1 cellular context compared by ENCODE assay signal in the genomic region with DNA sequence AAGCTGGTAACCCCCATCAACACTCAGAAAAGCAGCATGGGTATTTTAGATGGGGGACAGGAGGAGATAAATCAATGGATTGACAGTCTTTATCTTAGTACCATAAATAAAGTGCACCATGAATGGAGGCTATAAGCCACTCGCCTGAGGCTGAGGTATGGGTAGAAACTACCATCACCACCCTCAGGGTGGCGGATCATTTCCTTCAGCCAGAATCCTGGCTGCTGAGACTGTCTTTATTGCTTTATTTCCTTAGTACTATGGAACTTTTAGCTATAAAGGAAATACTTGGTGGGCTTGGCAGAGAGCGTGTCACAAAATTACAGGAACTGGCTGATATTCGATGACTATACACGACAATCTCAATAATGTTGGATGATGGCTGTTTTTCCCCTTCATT.
TF ChIP-seq lines count a peak whose summit lies in the region.

No MANE protein-coding gene starts in this region.

TF ChIP-seq in HCT116, 20 proteins besides CTCF, POLR2A, EP300 and RAD21:
- TF ChIP-seq FOSL1 (IDR thresholded peaks at IDR 0.05; ENCODE audit: low read depth): no peak
- no peak for TF ChIP-seq EZH2phosphoT487 (IDR thresholded peaks at IDR 0.05; ENCODE audit: borderline replicate concordance)
- no peak for TF ChIP-seq ELF1 (IDR thresholded peaks at IDR 0.05; ENCODE audit: borderline replicate concordance, low read depth)
- TF ChIP-seq YY1 (IDR thresholded peaks at IDR 0.05; ENCODE audit: extremely low read depth, insufficient replicate concordance, low read depth, low read length): no peak
- TF ChIP-seq TCF7L2 (IDR thresholded peaks at IDR 0.05; ENCODE audit: borderline replicate concordance, extremely low read depth, insufficient read depth, insufficient read length): no peak
- TF ChIP-seq, protein P1, sequence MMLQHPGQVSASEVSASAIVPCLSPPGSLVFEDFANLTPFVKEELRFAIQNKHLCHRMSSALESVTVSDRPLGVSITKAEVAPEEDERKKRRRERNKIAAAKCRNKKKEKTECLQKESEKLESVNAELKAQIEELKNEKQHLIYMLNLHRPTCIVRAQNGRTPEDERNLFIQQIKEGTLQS (IDR thresholded peaks at IDR 0.05): no peak
- no peak for TF ChIP-seq ZFX (IDR thresholded peaks at IDR 0.05)
- no peak for TF ChIP-seq SP1 (IDR thresholded peaks at IDR 0.05; ENCODE audit: low read depth)
- no peak for TF ChIP-seq ZNF274 (IDR thresholded peaks at IDR 0.05; ENCODE audit: low read depth, low read length)
- TF ChIP-seq CEBPB (IDR thresholded peaks at IDR 0.05; ENCODE audit: low read depth): no peak
- TF ChIP-seq SRF (IDR thresholded peaks at IDR 0.05; ENCODE audit: low read depth): no peak
- no peak for TF ChIP-seq EZH2 (IDR thresholded peaks at IDR 0.05)
- no peak for TF ChIP-seq EGR1 (IDR thresholded peaks at IDR 0.05; ENCODE audit: low read depth)
- TF ChIP-seq CBX3 (IDR thresholded peaks at IDR 0.05; ENCODE audit: low read depth): no peak
- TF ChIP-seq JUND (IDR thresholded peaks at IDR 0.05): no peak
- no peak for TF ChIP-seq SIN3A (IDR thresholded peaks at IDR 0.05; ENCODE audit: low read depth)
- TF ChIP-seq POLR2AphosphoS5 (IDR thresholded peaks at IDR 0.05; ENCODE audit: low read depth, low read length): no peak
- TF ChIP-seq, protein P2, sequence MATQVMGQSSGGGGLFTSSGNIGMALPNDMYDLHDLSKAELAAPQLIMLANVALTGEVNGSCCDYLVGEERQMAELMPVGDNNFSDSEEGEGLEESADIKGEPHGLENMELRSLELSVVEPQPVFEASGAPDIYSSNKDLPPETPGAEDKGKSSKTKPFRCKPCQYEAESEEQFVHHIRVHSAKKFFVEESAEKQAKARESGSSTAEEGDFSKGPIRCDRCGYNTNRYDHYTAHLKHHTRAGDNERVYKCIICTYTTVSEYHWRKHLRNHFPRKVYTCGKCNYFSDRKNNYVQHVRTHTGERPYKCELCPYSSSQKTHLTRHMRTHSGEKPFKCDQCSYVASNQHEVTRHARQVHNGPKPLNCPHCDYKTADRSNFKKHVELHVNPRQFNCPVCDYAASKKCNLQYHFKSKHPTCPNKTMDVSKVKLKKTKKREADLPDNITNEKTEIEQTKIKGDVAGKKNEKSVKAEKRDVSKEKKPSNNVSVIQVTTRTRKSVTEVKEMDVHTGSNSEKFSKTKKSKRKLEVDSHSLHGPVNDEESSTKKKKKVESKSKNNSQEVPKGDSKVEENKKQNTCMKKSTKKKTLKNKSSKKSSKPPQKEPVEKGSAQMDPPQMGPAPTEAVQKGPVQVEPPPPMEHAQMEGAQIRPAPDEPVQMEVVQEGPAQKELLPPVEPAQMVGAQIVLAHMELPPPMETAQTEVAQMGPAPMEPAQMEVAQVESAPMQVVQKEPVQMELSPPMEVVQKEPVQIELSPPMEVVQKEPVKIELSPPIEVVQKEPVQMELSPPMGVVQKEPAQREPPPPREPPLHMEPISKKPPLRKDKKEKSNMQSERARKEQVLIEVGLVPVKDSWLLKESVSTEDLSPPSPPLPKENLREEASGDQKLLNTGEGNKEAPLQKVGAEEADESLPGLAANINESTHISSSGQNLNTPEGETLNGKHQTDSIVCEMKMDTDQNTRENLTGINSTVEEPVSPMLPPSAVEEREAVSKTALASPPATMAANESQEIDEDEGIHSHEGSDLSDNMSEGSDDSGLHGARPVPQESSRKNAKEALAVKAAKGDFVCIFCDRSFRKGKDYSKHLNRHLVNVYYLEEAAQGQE (IDR thresholded peaks at IDR 0.05; ENCODE audit: low read depth): no peak
- TF ChIP-seq ZBTB33 (IDR thresholded peaks at IDR 0.05; ENCODE audit: extremely low read depth, insufficient replicate concordance, low read length): no peak
